8 cellular contexts compared by ENCODE assay signal in the genomic region with DNA sequence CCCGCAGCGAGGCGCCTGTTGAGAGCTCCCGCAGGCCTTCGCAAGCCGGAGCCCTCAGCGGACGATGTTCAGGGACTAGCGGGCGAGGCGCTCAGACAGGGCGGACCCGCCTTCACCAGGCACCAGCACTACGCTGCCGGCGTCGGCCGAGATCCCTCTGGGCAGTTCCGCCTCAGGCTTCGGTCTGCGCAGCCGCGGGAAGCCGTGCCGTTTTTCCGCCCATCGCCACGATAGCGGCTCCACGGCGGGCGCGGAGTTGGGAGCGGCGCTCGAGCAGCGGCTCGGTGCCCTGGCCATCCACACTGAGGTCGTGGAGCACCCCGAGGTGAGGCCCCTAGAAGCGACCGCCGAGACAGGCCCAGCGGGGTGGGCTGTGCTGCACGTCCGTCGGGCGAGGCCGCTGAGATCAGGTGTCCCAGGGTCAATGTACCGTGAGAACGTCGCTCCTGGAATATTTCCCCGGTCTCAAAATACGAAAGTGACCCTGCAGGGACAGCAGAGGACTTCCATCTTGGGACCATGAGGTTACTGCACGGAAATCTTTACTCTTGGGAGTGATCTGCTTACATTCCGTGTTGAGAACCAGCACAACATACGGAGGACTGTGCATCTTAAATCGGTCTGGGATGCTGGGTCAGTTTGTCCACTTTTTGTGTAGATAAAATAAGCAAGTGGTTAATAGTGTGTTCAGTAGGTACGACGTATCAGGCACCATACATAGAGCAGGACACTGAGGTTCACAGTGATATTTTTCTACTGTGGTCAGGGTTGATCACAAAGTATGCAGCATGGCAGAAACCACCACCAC. TPM values are rescaled to one million over a fixed set of nuclear protein-coding genes. Genes with fewer than 3 reads are reported as not detected.
DNase-seq lines count a peak whose midpoint lies in the region; ATAC-seq and TF ChIP-seq lines count a peak whose summit lies in the region.

No MANE protein-coding gene starts in this region.

- peak overlapping the region; percentile 87 for H3K4me3 Mint-ChIP-seq in HFFc6

- TF ChIP-seq CTCF in GM06990 (IDR thresholded peaks at IDR 0.05; ENCODE audit: insufficient read depth, low read length, poor library complexity, severe bottlenecking) (no peak), HFFc6 (IDR thresholded peaks at IDR 0.05) (no peak), prostate gland (IDR thresholded peaks at IDR 0.05) (no peak)

- H3K4me1 ChIP-seq in adipocyte (ENCODE audit: control insufficient read depth, insufficient read depth, low read length) (peaks cover 12% of the 10 kb centered on the region), prostate gland (replicated peaks) (no peaks in the 10 kb centered on the region)

- intact Hi-C loops in left cardiac atrium (cut with DNase I) (no loop called here), prostate gland (cut with DNase I) (loop anchor here (2.0 to 5.0 kb wide), 2 partner anchors 135 to 236 kb away; a partner anchor contains a TSS)

- peaks cover 12% of the 10 kb centered on the region for H3K36me3 Mint-ChIP-seq in HFFc6 (ENCODE audit: low read depth)

- H3K9me3 ChIP-seq in adipocyte (ENCODE audit: control insufficient read depth, low read length) (no peaks in the 10 kb centered on the region), prostate gland (no peaks in the 10 kb centered on the region)

- DNase-seq in GM06990 (ENCODE audit: extremely low read depth, insufficient read length) (peak; percentile 88), HFFc6 (peak; percentile 74), MV-4-11 (lab: John Stamatoyannopoulos, UW) (peak; percentile 78), SW 1271 (lab: John Stamatoyannopoulos, UW) (peak; percentile 56 to 74), adipocyte (ENCODE audit: low read depth) (peak; percentile 73), left cardiac atrium (peak; percentile 95), prostate gland (ENCODE audit: low spot score) (peak; percentile 65), ureter (ENCODE audit: low spot score) (peak; percentile 89)

- H3K9me3 Mint-ChIP-seq in HFFc6: no peaks in the 10 kb centered on the region

- H3K27me3 ChIP-seq in GM06990 (replicated peaks; ENCODE audit: control insufficient read depth, insufficient read depth, low read length) (no peaks in the 10 kb centered on the region), adipocyte (replicated peaks; ENCODE audit: control insufficient read depth, insufficient read depth, low read length) (no peaks in the 10 kb centered on the region), prostate gland (replicated peaks; ENCODE audit: insufficient read depth) (no peaks in the 10 kb centered on the region)

- H3K27ac Mint-ChIP-seq in HFFc6: peak overlapping the region; percentile 89

- peaks cover 2% of the 10 kb centered on the region; the same call in 1 of the 2 replicates for H3K36me3 ChIP-seq in GM06990 (ENCODE audit: control insufficient read depth, insufficient read depth, low read length)
- H3K36me3 ChIP-seq in adipocyte (ENCODE audit: control insufficient read depth, insufficient read depth, low read length, severe bottlenecking): peaks cover 6% of the 10 kb centered on the region
- no peaks in the 10 kb centered on the region for H3K36me3 ChIP-seq in prostate gland

- peak overlapping the region; percentile 90 for H3K9ac ChIP-seq in adipocyte (ENCODE audit: low read length)

- ATAC-seq in left cardiac atrium: peak; percentile 98 to 99

- H3K27ac ChIP-seq in prostate gland: peak overlapping the region; percentile 87 to 93

- peaks cover 31% of the 10 kb centered on the region for H3K4me1 Mint-ChIP-seq in HFFc6 (ENCODE audit: low read depth)

- 2% methylated on average over 53 of the region's 60 CpGs for WGBS in prostate gland

- peaks cover 2% of the 10 kb centered on the region for H3K27me3 Mint-ChIP-seq in HFFc6 (ENCODE audit: insufficient read depth)

- peak; percentile 65 for TF ChIP-seq POLR2A in prostate gland (IDR thresholded peaks at IDR 0.05)

- H3K4me3 ChIP-seq in GM06990 (replicated peaks; ENCODE audit: low read depth, low read length): peak overlapping the region; percentile 90
- peak overlapping the region; percentile 89 for H3K4me3 ChIP-seq in adipocyte (ENCODE audit: low read length)
- peak overlapping the region; percentile 69 to 75 for H3K4me3 ChIP-seq in prostate gland

RNA-seq across cellular contexts. Expression of a gene that starts 13.3 kb away (rescaled TPM):
- 10 to 100 TPM; 22.4 to 28.7 (median 25.9) TPM for total RNA-seq in HFFc6 (2021; fragmentation: NEBNext Ultra II Directional; extraction: Animal tissue kit (Norgen Biotek cat#: 25700))
- total RNA-seq in left cardiac atrium: 10 to 100 TPM; 30.4 to 36.3 TPM
- total RNA-seq in prostate gland: 10 to 100 TPM; 23.9 to 25.7 TPM
- total RNA-seq in ureter: 29.9 TPM

RNA-seq across cellular contexts. Expression of a gene that starts 49.8 kb away (rescaled TPM):
- 100 to 1,000 TPM; 776 to 909 (median 882) TPM for total RNA-seq in HFFc6 (2021; fragmentation: NEBNext Ultra II Directional; extraction: Animal tissue kit (Norgen Biotek cat#: 25700))
- 100 to 1,000 TPM; 562 to 564 TPM for total RNA-seq in left cardiac atrium
- 1,000 to 10,000 TPM in 1 of 2 donors, 100 to 1,000 TPM in 1; 665 to 1,633 TPM for total RNA-seq in prostate gland
- total RNA-seq in ureter: 944 TPM

RNA-seq across cellular contexts. Expression of a gene that starts 50.2 kb away (rescaled TPM):
- 1 to 10 TPM; 5.1 to 8.4 (median 6.2) TPM for total RNA-seq in HFFc6 (2021; fragmentation: NEBNext Ultra II Directional; extraction: Animal tissue kit (Norgen Biotek cat#: 25700))
- total RNA-seq in left cardiac atrium (1 to 10 TPM; 5.4 to 8.1 TPM), prostate gland (10 to 100 TPM in 1 of 2 donors, 1 to 10 TPM in 1; 5.4 to 15.7 TPM), ureter (26.3 TPM)

Comparison
In these comparisons a context has a peak if more than half of its experiments do, and no peak if none do; other contexts are left out.
1. Peak in every context shown above with its lines: DNase-seq, ATAC-seq, H3K4me3 ChIP-seq and H3K27ac ChIP-seq.